ENCODE assay signal across 1 cellular context in genomic region chr17:14300628-14301278, GRCh38.
TF ChIP-seq lines count a peak whose summit lies in the region.

HS3ST3B1 (plus strand) TSS chr17:14301081; CDS start chr17:14301519, 438 bp downstream.

TF ChIP-seq in K562, 482 proteins besides CTCF, POLR2A, EP300 and RAD21 (continued from another document and continues in another):
- TF ChIP-seq RERE (CRISPR knock-in tag; IDR thresholded peaks at IDR 0.05; ENCODE audit: borderline replicate concordance) (no peak), ZFX (CRISPR knock-in tag; IDR thresholded peaks at IDR 0.05) (no peak), CAMTA2 (CRISPR knock-in tag; conservative IDR thresholded peaks at IDR 0.05) (no peak), ZNF764 (CRISPR knock-in tag; IDR thresholded peaks at IDR 0.05; ENCODE audit: low read depth) (no peak), POLR3G (IDR thresholded peaks at IDR 0.05; ENCODE audit: extremely low read depth, insufficient read length, insufficient replicate concordance) (no peak), NFXL1 (CRISPR knock-in tag; IDR thresholded peaks at IDR 0.05) (no peak), ZNF561 (CRISPR knock-in tag; conservative IDR thresholded peaks at IDR 0.05) (no peak), ZNF79 (CRISPR knock-in tag; IDR thresholded peaks at IDR 0.05; ENCODE audit: low read depth) (no peak), SPI1 (IDR thresholded peaks at IDR 0.05; ENCODE audit: borderline replicate concordance, low read depth, low read length) (peak; percentile 38; the same call in 1 of the 2 replicates), RNF219 (CRISPR knock-in tag; IDR thresholded peaks at IDR 0.05) (no peak), BRF1 (IDR thresholded peaks at IDR 0.05; ENCODE audit: borderline replicate concordance, extremely low read depth, insufficient read length) (no peak), ZNF785 (CRISPR knock-in tag; IDR thresholded peaks at IDR 0.05) (no peak), ZBTB33 (CRISPR knock-in tag; IDR thresholded peaks at IDR 0.05) (no peak), HINFP (tag; conservative IDR thresholded peaks at IDR 0.05; ENCODE audit: low read depth) (no peak), PTRF (tag; IDR thresholded peaks at IDR 0.05) (no peak), POLR2G (IDR thresholded peaks at IDR 0.05; ENCODE audit: low read depth, low read length) (peak; percentile 95), ZSCAN29 (IDR thresholded peaks at IDR 0.05) (no peak), STAG1 (CRISPR knock-in tag; IDR thresholded peaks at IDR 0.05; ENCODE audit: borderline replicate concordance) (no peak), ZNF444 (CRISPR knock-in tag; IDR thresholded peaks at IDR 0.05) (no peak), CXXC5 (CRISPR knock-in tag; IDR thresholded peaks at IDR 0.05) (peak; percentile 74), KAT2B (IDR thresholded peaks at IDR 0.05; ENCODE audit: low read depth, low read length) (no peak), PYGO2 (tag; IDR thresholded peaks at IDR 0.05) (no peak)
- TF ChIP-seq, protein P1, sequence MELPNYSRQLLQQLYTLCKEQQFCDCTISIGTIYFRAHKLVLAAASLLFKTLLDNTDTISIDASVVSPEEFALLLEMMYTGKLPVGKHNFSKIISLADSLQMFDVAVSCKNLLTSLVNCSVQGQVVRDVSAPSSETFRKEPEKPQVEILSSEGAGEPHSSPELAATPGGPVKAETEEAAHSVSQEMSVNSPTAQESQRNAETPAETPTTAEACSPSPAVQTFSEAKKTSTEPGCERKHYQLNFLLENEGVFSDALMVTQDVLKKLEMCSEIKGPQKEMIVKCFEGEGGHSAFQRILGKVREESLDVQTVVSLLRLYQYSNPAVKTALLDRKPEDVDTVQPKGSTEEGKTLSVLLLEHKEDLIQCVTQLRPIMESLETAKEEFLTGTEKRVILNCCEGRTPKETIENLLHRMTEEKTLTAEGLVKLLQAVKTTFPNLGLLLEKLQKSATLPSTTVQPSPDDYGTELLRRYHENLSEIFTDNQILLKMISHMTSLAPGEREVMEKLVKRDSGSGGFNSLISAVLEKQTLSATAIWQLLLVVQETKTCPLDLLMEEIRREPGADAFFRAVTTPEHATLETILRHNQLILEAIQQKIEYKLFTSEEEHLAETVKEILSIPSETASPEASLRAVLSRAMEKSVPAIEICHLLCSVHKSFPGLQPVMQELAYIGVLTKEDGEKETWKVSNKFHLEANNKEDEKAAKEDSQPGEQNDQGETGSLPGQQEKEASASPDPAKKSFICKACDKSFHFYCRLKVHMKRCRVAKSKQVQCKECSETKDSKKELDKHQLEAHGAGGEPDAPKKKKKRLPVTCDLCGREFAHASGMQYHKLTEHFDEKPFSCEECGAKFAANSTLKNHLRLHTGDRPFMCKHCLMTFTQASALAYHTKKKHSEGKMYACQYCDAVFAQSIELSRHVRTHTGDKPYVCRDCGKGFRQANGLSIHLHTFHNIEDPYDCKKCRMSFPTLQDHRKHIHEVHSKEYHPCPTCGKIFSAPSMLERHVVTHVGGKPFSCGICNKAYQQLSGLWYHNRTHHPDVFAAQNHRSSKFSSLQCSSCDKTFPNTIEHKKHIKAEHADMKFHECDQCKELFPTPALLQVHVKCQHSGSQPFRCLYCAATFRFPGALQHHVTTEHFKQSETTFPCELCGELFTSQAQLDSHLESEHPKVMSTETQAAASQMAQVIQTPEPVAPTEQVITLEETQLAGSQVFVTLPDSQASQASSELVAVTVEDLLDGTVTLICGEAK (IDR thresholded peaks at IDR 0.05): no peak
- TF ChIP-seq, protein P1 (CRISPR knock-in tag; IDR thresholded peaks at IDR 0.05): no peak
